Comparison of ENCODE assay signal across 1 cellular context in the genomic region with DNA sequence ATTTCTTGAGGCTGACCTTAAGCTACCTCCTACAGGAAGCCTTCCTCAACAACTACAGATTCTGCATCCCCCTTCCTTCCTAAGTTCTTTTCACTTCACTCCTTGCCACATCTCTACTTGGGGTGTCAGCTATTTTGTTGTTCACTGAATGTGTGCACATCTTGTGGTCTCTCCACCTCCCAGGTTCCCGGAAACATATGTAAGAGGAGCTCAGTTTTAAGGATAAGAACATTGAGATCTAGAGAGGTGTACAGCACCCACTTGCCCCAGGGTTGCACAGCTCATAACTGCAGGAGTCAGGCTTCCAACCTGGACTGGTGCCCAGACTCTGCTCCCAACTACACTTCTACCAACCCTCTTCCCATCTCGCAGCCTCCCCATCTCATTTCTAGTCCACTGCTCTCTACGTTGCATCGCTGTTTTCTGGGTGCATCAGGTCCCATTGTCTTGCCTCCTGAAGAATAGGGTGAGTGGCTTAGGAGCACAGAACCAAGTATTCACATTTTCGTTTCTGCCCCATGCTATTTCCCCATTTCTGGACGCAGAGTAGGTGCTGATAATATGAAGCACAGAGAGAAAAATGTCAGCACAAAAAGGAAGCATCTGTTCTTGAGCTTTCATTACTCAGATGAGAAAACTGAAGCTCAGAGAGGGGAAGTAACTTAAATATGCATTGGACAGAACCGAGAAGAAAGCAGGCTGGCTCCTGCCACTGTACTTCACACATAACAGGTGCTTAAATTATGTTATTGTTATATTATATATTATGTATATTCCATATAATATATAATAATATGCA.
TF ChIP-seq lines count a peak whose summit lies in the region.

No MANE protein-coding gene starts in this region.

TF ChIP-seq in liver, 16 proteins besides CTCF, POLR2A, EP300 and RAD21:
- TF ChIP-seq, protein P1, sequence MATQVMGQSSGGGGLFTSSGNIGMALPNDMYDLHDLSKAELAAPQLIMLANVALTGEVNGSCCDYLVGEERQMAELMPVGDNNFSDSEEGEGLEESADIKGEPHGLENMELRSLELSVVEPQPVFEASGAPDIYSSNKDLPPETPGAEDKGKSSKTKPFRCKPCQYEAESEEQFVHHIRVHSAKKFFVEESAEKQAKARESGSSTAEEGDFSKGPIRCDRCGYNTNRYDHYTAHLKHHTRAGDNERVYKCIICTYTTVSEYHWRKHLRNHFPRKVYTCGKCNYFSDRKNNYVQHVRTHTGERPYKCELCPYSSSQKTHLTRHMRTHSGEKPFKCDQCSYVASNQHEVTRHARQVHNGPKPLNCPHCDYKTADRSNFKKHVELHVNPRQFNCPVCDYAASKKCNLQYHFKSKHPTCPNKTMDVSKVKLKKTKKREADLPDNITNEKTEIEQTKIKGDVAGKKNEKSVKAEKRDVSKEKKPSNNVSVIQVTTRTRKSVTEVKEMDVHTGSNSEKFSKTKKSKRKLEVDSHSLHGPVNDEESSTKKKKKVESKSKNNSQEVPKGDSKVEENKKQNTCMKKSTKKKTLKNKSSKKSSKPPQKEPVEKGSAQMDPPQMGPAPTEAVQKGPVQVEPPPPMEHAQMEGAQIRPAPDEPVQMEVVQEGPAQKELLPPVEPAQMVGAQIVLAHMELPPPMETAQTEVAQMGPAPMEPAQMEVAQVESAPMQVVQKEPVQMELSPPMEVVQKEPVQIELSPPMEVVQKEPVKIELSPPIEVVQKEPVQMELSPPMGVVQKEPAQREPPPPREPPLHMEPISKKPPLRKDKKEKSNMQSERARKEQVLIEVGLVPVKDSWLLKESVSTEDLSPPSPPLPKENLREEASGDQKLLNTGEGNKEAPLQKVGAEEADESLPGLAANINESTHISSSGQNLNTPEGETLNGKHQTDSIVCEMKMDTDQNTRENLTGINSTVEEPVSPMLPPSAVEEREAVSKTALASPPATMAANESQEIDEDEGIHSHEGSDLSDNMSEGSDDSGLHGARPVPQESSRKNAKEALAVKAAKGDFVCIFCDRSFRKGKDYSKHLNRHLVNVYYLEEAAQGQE (IDR thresholded peaks at IDR 0.05) = peak; percentile 18
- no peak for TF ChIP-seq YY1 (IDR thresholded peaks at IDR 0.05)
